In the genomic region with DNA sequence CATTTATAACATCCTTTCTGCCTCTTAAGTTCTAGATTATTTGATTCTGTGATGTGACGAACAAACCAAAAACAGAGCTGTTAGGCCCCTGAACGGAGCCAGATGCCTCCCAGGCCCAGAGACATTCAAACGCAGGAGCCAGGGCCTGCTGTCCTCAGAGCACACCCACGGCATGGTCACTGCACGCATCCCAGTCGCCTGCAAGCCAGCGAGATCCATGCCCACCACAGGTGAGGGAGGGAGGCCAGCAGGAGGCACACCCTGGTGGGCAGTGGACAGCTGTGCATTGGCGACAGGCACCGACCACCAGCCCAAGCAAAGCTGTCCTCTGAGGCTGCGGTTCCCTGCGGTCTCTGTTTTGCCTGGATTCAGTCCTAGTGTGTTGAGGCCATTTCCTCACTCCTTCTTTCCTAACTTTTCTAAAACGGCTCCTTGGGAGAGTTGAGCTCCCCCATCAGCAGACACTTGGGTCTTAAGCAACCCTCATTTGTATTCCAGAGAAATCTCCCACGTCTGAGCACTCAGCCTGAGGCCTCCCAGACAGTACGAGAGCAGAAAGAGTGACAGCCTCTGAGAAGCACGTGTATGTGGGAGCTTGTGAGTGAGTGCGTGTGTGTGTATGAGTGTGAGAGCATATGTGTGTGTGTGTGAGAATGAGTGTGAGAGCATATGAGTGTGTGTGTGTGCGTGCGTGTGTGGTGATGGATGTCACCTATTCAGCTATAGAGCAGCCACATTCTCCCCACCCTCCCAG, we compare ENCODE assay signal across 16 cellular contexts.
DNase-seq lines count a peak whose midpoint lies in the region; ATAC-seq and TF ChIP-seq lines count a peak whose summit lies in the region.
"Had no signal": no experiment of that assay in that cellular context is flagged by ENCODE, and none has a peak within 500 bp of the region (broad histone marks: within the 10 kb centered on the region; RNA-seq: fewer than 3 reads in every experiment).

No MANE protein-coding gene starts in this region.

- H3K27me3 Mint-ChIP-seq in natural killer cell (ENCODE audit: low read depth in 2 of 2) = no peaks in the 10 kb centered on the region
- no peaks in the 10 kb centered on the region for H3K27me3 Mint-ChIP-seq in natural killer cell treated with Interleukin-12 subunit alpha and Interleukin-12 subunit beta and Interleukin-15 and Interleukin-18, amount 100 ng/mL, for 72 hours

- no peak overlapping the region for H3K4me3 Mint-ChIP-seq in natural killer cell
- H3K4me3 Mint-ChIP-seq in natural killer cell treated with Interleukin-12 subunit alpha and Interleukin-12 subunit beta and Interleukin-15 and Interleukin-18, amount 100 ng/mL, for 72 hours = no peak overlapping the region
- H3K4me3 Mint-ChIP-seq: activated naive CD4-positive, alpha-beta T cell treated with anti-CD3 and anti-CD28 coated beads for 36 hours; T-helper 1 cell treated with Interleukin-12 subunit alpha and Interleukin-12 subunit beta and Interleukin-4 antibody, amounts not matched to agents 30 μg/mL and 1 μg/mL, for 36 hours had no signal

- intact Hi-C loops in natural killer cell (cut with micrococcal nuclease) = no loop called here
- intact Hi-C loops in uterus (cut with DNase I; ENCODE audit: low total_unique reads) = no loop called here

- no peaks in the 10 kb centered on the region for H3K9me3 Mint-ChIP-seq in natural killer cell
- H3K9me3 Mint-ChIP-seq in natural killer cell treated with Interleukin-12 subunit alpha and Interleukin-12 subunit beta and Interleukin-15 and Interleukin-18, amount 100 ng/mL, for 72 hours = no peaks in the 10 kb centered on the region
- H3K9me3 Mint-ChIP-seq: activated naive CD4-positive, alpha-beta T cell treated with anti-CD3 and anti-CD28 coated beads for 36 hours; T-helper 1 cell treated with Interleukin-12 subunit alpha and Interleukin-12 subunit beta and Interleukin-4 antibody, amounts not matched to agents 30 μg/mL and 1 μg/mL, for 36 hours had no signal

- DNase-seq in natural killer cell = no peak
- no peak for DNase-seq in natural killer cell treated with Interleukin-12 subunit alpha and Interleukin-12 subunit beta and Interleukin-15 and Interleukin-18, amount 100 ng/mL, for 72 hours (ENCODE audit: low spot score)
- DNase-seq in choroid plexus epithelial cell (ENCODE audit: low read depth) = peak; percentile 16
- DNase-seq in uterus = peak; percentile 58 to 73
- DNase-seq in NCI-H524 (lab: John Stamatoyannopoulos, UW) = no peak
- DNase-seq in NCI-H510A (lab: John Stamatoyannopoulos, UW) = no peak
- DNase-seq: activated CD4-positive, alpha-beta T cell treated with anti-CD3 and anti-CD28 coated beads for 1 hour; activated naive CD4-positive, alpha-beta T cell treated with anti-CD3 and anti-CD28 coated beads for 36 hours; NCI-H187; NCI-H748 treated with DMSO at 0.1 percent for 48 hours; Peyer's patch; stimulated activated CD4-positive, alpha-beta T cell treated with anti-CD3 and anti-CD28 coated beads, Interleukin-4, amount 100 ng/mL, for 4 hours had no signal

- H3K4me3 ChIP-seq in choroid plexus epithelial cell (ENCODE audit: low read depth, low read length) (no peak overlapping the region), muscle layer of duodenum (ENCODE audit: low read depth in 1 of 2, low read length in 2 of 2) (no peak overlapping the region), uterus (no peak overlapping the region)
- H3K4me3 ChIP-seq: cardiac muscle cell, Peyer's patch had no signal

- H3K27me3 ChIP-seq in muscle layer of duodenum (ENCODE audit: low read depth, low read length) (no peaks in the 10 kb centered on the region), uterus (no peaks in the 10 kb centered on the region)
- H3K27me3 ChIP-seq: cardiac muscle cell, Peyer's patch had no signal

- ATAC-seq in natural killer cell = no peak
- ATAC-seq in natural killer cell treated with Interleukin-12 subunit alpha and Interleukin-12 subunit beta and Interleukin-15 and Interleukin-18, amount 100 ng/mL, for 72 hours = no peak
- no peak for ATAC-seq in GM19023 (IDR thresholded peaks at IDR 0.05; ENCODE audit: unreplicated experiment)

- H3K4me1 Mint-ChIP-seq in natural killer cell = peaks cover 42 to 63% of the 10 kb centered on the region in 2 donors
- peaks cover 25 to 42% of the 10 kb centered on the region in 2 donors for H3K4me1 Mint-ChIP-seq in natural killer cell treated with Interleukin-12 subunit alpha and Interleukin-12 subunit beta and Interleukin-15 and Interleukin-18, amount 100 ng/mL, for 72 hours (ENCODE audit: low read depth in 2 of 2)

- H3K9me3 ChIP-seq in muscle layer of duodenum (ENCODE audit: control insufficient read depth in 1 of 2, low read length in 2 of 2) = no peaks in the 10 kb centered on the region
- H3K9me3 ChIP-seq in uterus = no peaks in the 10 kb centered on the region
- H3K9me3 ChIP-seq: Peyer's patch had no signal

- H3K36me3 ChIP-seq in muscle layer of duodenum (ENCODE audit: control insufficient read depth in 1 of 2, insufficient read depth in 2 of 2, low read length in 2 of 2) = no peaks in the 10 kb centered on the region
- no peaks in the 10 kb centered on the region for H3K36me3 ChIP-seq in uterus
- H3K36me3 ChIP-seq: cardiac muscle cell had no signal

- H3K4me1 ChIP-seq in muscle layer of duodenum (ENCODE audit: control insufficient read depth in 1 of 2, insufficient read depth in 2 of 2, low read length in 2 of 2) (peaks cover 15 to 41% of the 10 kb centered on the region in 2 donors), uterus (peaks cover 18 to 44% of the 10 kb centered on the region in 2 donors)

- peak overlapping the region; percentile 23 for H3K27ac ChIP-seq in muscle layer of duodenum (ENCODE audit: low read length)
- peak overlapping the region; percentile 47 to 70 for H3K27ac ChIP-seq in uterus
- H3K27ac ChIP-seq: cardiac muscle cell, Peyer's patch had no signal

- peak overlapping the region; percentile 29 to 58 for H3K27ac Mint-ChIP-seq in natural killer cell
- H3K27ac Mint-ChIP-seq in natural killer cell treated with Interleukin-12 subunit alpha and Interleukin-12 subunit beta and Interleukin-15 and Interleukin-18, amount 100 ng/mL, for 72 hours = no peak overlapping the region
- H3K27ac Mint-ChIP-seq: activated naive CD4-positive, alpha-beta T cell treated with anti-CD3 and anti-CD28 coated beads for 36 hours; T-helper 1 cell treated with Interleukin-12 subunit alpha and Interleukin-12 subunit beta and Interleukin-4 antibody, amounts not matched to agents 30 μg/mL and 1 μg/mL, for 36 hours had no signal

- no peak for TF ChIP-seq CTCF in natural killer cell (IDR thresholded peaks at IDR 0.05)
- TF ChIP-seq CTCF in choroid plexus epithelial cell (conservative IDR thresholded peaks at IDR 0.05; ENCODE audit: low read depth, low read length) = no peak
- TF ChIP-seq CTCF in uterus (IDR thresholded peaks at IDR 0.05) = no peak

- H3K36me3 Mint-ChIP-seq in natural killer cell = no peaks in the 10 kb centered on the region
- H3K36me3 Mint-ChIP-seq in natural killer cell treated with Interleukin-12 subunit alpha and Interleukin-12 subunit beta and Interleukin-15 and Interleukin-18, amount 100 ng/mL, for 72 hours = no peaks in the 10 kb centered on the region

- TF ChIP-seq POLR2A in uterus (IDR thresholded peaks at IDR 0.05) = no peak

Comparison
In these comparisons a context has a peak if more than half of its experiments do, and no peak if none do; other contexts are left out.
1. H3K27ac Mint-ChIP-seq: peak in natural killer cell (2 of 2); none in natural killer cell treated with Interleukin-12 subunit alpha and Interleukin-12 subunit beta and Interleukin-15 and Interleukin-18, amount 100 ng/mL, for 72 hours (0 of 2).
2. DNase-seq: peak in choroid plexus epithelial cell (single experiment) and uterus (2 of 2); none in natural killer cell (single experiment), natural killer cell treated with Interleukin-12 subunit alpha and Interleukin-12 subunit beta and Interleukin-15 and Interleukin-18, amount 100 ng/mL, for 72 hours (single experiment), NCI-H524 (0 of 2) and NCI-H510A (single experiment).